Comparison of ENCODE assay signal across 18 cellular contexts in genomic region chr10:104868231-104868630, GRCh38.
DNase-seq lines count a peak whose midpoint lies in the region; ATAC-seq, FAIRE-seq and TF ChIP-seq lines count a peak whose summit lies in the region.
"Had no signal": no experiment of that assay in that cellular context is flagged by ENCODE, and none has a peak within 500 bp of the region (broad histone marks: within the 10 kb centered on the region; RNA-seq: fewer than 3 reads in every experiment).

No MANE protein-coding gene starts in this region.

- intact Hi-C loops in GM12878 (cut with micrococcal nuclease; ENCODE audit: unreplicated experiment): no loop called here

- H3K79me2 ChIP-seq in GM12878 (ENCODE audit: control insufficient read depth, insufficient read depth, low read length): no peaks in the 10 kb centered on the region
- H3K79me2 ChIP-seq in neural cell (replicated peaks; ENCODE audit: insufficient read depth, low read length): no peaks in the 10 kb centered on the region

- TF ChIP-seq RAD21 in GM12878 (IDR thresholded peaks at IDR 0.05; ENCODE audit: insufficient read depth, low read depth, low read length) (no peak), neural cell (conservative IDR thresholded peaks at IDR 0.05) (no peak)

- H3K4me2 ChIP-seq in BLaER1: peak overlapping the region; percentile 12; the same call in 1 of the 2 replicates
- H3K4me2 ChIP-seq in BLaER1 treated with 17β-estradiol and CSF1 and Interleukin-3, amounts not matched to agents 10 nM and 100 nM: peak overlapping the region in 7 of 11 experiments; percentile 5 to 45 (median 24); a peak in 9 of 22 replicates
- no peak overlapping the region for H3K4me2 ChIP-seq in GM12878 (ENCODE audit: control insufficient read depth, insufficient read depth)
- H3K4me2 ChIP-seq in neural cell (ENCODE audit: low read length): no peak overlapping the region
- H3K4me2 ChIP-seq: GM23338 had no signal

- BruUV-seq in GM12878 (replicated peaks; lab: Mats Ljungman, UMichigan): no TSS peak

- TF ChIP-seq POLR2A in GM12878 (IDR thresholded peaks at IDR 0.05; ENCODE audit: low read depth, low read length): no peak

- no peak overlapping the region for H2AFZ ChIP-seq in GM12878 (ENCODE audit: control insufficient read depth, low read depth, low read length)
- H2AFZ ChIP-seq in neural cell (ENCODE audit: low read depth, low read length): no peak overlapping the region
- H2AFZ ChIP-seq: GM23338 had no signal

- no peak for DNase-seq in GM12878 (ENCODE audit: low read depth, low spot score)
- no peak for DNase-seq in activated T-cell treated with anti-CD3 and anti-CD28 coated beads, Interleukin-2, amount 50 U/mL, for 48 hours
- DNase-seq: CD4-positive, alpha-beta T cell; CD8-positive, alpha-beta memory T cell; DMS 273 treated with DMSO at 0.1 percent for 48 hours; DMS79; EL; GDM1; H9 had no signal

- H3F3A ChIP-seq in neural cell (ENCODE audit: insufficient read depth, low read length, poor library complexity, severe bottlenecking): no peaks in the 10 kb centered on the region

- no peak for FAIRE-seq in GM12878 (lab: Jason Lieb, UNC)
- FAIRE-seq: D721Med, GM12891, GM18507 had no signal

- H3K27ac ChIP-seq in BLaER1 (no peak overlapping the region), GM12878 (ENCODE audit: control insufficient read depth, insufficient read depth) (no peak overlapping the region), neural cell (ENCODE audit: low read length) (peak overlapping the region; percentile 63)
- peak overlapping the region in 1 of 11 experiments; percentile 1; a peak in 1 of 22 replicates for H3K27ac ChIP-seq in BLaER1 treated with 17β-estradiol and CSF1 and Interleukin-3, amounts not matched to agents 10 nM and 100 nM

- H3K4me3 ChIP-seq in BLaER1 (no peak overlapping the region), GM12878 (no peak overlapping the region), neural cell (ENCODE audit: low read length) (peak overlapping the region; percentile 11)
- H3K4me3 ChIP-seq in BLaER1 treated with 17β-estradiol and CSF1 and Interleukin-3, amounts not matched to agents 10 nM and 100 nM: no peak overlapping the region
- H3K4me3 ChIP-seq: GM23338 had no signal

- no peaks in the 10 kb centered on the region for H3K9me2 ChIP-seq in neural cell (ENCODE audit: insufficient read depth, low read length)

- no peaks in the 10 kb centered on the region for H3K9me3 ChIP-seq in BLaER1
- H3K9me3 ChIP-seq in BLaER1 treated with 17β-estradiol and CSF1 and Interleukin-3, amounts not matched to agents 10 nM and 100 nM (replicated peaks in 1 of 11): no peaks in the 10 kb centered on the region
- no peaks in the 10 kb centered on the region for H3K9me3 ChIP-seq in GM12878 (replicated peaks; ENCODE audit: control insufficient read depth, insufficient read depth, low read length)
- H3K9me3 ChIP-seq in neural cell (ENCODE audit: low read length): no peaks in the 10 kb centered on the region

- RAD21 ChIA-PET in GM12878 (lab: Charles Lee; ENCODE audit: unreplicated experiment): no interaction called here

- H3K27me3 ChIP-seq in BLaER1: no peaks in the 10 kb centered on the region
- H3K27me3 ChIP-seq in BLaER1 treated with 17β-estradiol and CSF1 and Interleukin-3, amounts not matched to agents 10 nM and 100 nM: no peaks in the 10 kb centered on the region
- H3K27me3 ChIP-seq in GM12878 (replicated peaks in 1 of 2; ENCODE audit: control insufficient read depth in 2 of 2, insufficient read depth in 2 of 2, low read length in 1 of 2): no peaks in the 10 kb centered on the region
- H3K27me3 ChIP-seq in neural cell (ENCODE audit: insufficient read depth, low read depth, low read length): no peaks in the 10 kb centered on the region

- POLR2A ChIA-PET in GM12878 (lab: Charles Lee): no interaction called here

- peaks cover 24% of the 10 kb centered on the region for H3K4me1 ChIP-seq in BLaER1
- H3K4me1 ChIP-seq in BLaER1 treated with 17β-estradiol and CSF1 and Interleukin-3, amounts not matched to agents 10 nM and 100 nM: peaks cover 0 to 22% (median 14%) of the 10 kb centered on the region in 10 experiments; a peak in 12 of 20 replicates
- no peaks in the 10 kb centered on the region for H3K4me1 ChIP-seq in GM12878 (ENCODE audit: control insufficient read depth, insufficient read depth, low read length)

- CTCF ChIA-PET in GM12878 (lab: Yijun Ruan, JAX): interaction anchor here (1.3 kb wide), 1 partner anchor 31 kb away, joined by 3 read pairs; no protein-coding TSS in a partner anchor

- SMC1A ChIA-PET in GM12878 (lab: Charles Lee; ENCODE audit: uncharacterized antibody, unreplicated experiment): interaction anchor here (1.1 kb wide), 1 partner anchor 25 kb away, joined by 3 read pairs; no protein-coding TSS in a partner anchor

- 44% methylated on average over 4 of the region's 4 CpGs for WGBS in GM12878 (ENCODE audit: insufficient coverage, insufficient replicate concordance, low lambda C conversion rate, missing lambda C conversion rate)

- TF ChIP-seq EP300 in GM12878 (IDR thresholded peaks at IDR 0.05; ENCODE audit: borderline replicate concordance in 1 of 2, control insufficient read depth in 1 of 2, low read depth in 2 of 2, low read length in 2 of 2): no peak
- peak; percentile 69 for TF ChIP-seq EP300 in neural cell (conservative IDR thresholded peaks at IDR 0.05; ENCODE audit: poor library complexity, severe bottlenecking)

- TF ChIP-seq CTCF in GM12878 (IDR thresholded peaks at IDR 0.05 in 2 of 3, conservative IDR thresholded peaks at IDR 0.05 in 1 of 3; ENCODE audit: control insufficient read depth in 2 of 3, extremely low read depth in 1 of 3, insufficient read depth in 1 of 3, low read depth in 3 of 3, low read length in 3 of 3): no peak
- TF ChIP-seq CTCF in neural cell (IDR thresholded peaks at IDR 0.05; ENCODE audit: poor library complexity, severe bottlenecking): no peak

- in situ Hi-C loops in GM12878 (cut with MboI): no loop called here

- H3K36me3 ChIP-seq in BLaER1 (no peaks in the 10 kb centered on the region), GM12878 (ENCODE audit: control insufficient read depth in 2 of 2, insufficient read depth in 2 of 2, low read length in 1 of 2) (no peaks in the 10 kb centered on the region), neural cell (ENCODE audit: insufficient read depth, low read length) (no peaks in the 10 kb centered on the region)
- no peaks in the 10 kb centered on the region for H3K36me3 ChIP-seq in BLaER1 treated with 17β-estradiol and CSF1 and Interleukin-3, amounts not matched to agents 10 nM and 100 nM

- H3K9ac ChIP-seq in BLaER1 (no peak overlapping the region), GM12878 (ENCODE audit: control insufficient read depth, insufficient read depth, low read length) (no peak overlapping the region), neural cell (ENCODE audit: low read length) (no peak overlapping the region)
- H3K9ac ChIP-seq in BLaER1 treated with 17β-estradiol and CSF1 and Interleukin-3, amounts not matched to agents 10 nM and 100 nM: no peak overlapping the region

- H4K20me1 ChIP-seq in BLaER1 (no peaks in the 10 kb centered on the region), GM12878 (ENCODE audit: control insufficient read depth, insufficient read depth) (no peaks in the 10 kb centered on the region), neural cell (ENCODE audit: insufficient read depth) (no peaks in the 10 kb centered on the region)
- H4K20me1 ChIP-seq in BLaER1 treated with 17β-estradiol and CSF1 and Interleukin-3, amounts not matched to agents 10 nM and 100 nM: no peaks in the 10 kb centered on the region

- peak; percentile 49; the same call in 2 of the 3 replicates for ATAC-seq in GM12878
- ATAC-seq in HG02885 (IDR thresholded peaks at IDR 0.05; ENCODE audit: poor library complexity, unreplicated experiment): no peak
- ATAC-seq: GM23338, HCT116 had no signal

TF ChIP-seq in GM12878, 131 proteins besides CTCF, POLR2A, EP300 and RAD21 (continues in another document):
- TF ChIP-seq FOXK2 (IDR thresholded peaks at IDR 0.05): no peak
- no peak for TF ChIP-seq HDAC6 (IDR thresholded peaks at IDR 0.05; ENCODE audit: unreplicated experiment)
- TF ChIP-seq IKZF1 (conservative IDR thresholded peaks at IDR 0.05): no peak
- no peak for TF ChIP-seq IRF4 (IDR thresholded peaks at IDR 0.05; ENCODE audit: low read depth, low read length)
- TF ChIP-seq, protein P1, sequence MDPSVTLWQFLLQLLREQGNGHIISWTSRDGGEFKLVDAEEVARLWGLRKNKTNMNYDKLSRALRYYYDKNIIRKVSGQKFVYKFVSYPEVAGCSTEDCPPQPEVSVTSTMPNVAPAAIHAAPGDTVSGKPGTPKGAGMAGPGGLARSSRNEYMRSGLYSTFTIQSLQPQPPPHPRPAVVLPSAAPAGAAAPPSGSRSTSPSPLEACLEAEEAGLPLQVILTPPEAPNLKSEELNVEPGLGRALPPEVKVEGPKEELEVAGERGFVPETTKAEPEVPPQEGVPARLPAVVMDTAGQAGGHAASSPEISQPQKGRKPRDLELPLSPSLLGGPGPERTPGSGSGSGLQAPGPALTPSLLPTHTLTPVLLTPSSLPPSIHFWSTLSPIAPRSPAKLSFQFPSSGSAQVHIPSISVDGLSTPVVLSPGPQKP (IDR thresholded peaks at IDR 0.05; ENCODE audit: low read depth, low read length): no peak
- TF ChIP-seq MEF2B (IDR thresholded peaks at IDR 0.05; ENCODE audit: partially characterized antibody, poor library complexity, severe bottlenecking): peak; percentile 62

TF ChIP-seq in neural cell, 6 proteins besides CTCF, POLR2A, EP300 and RAD21 (continues in another document):
- TF ChIP-seq SMC3 (conservative IDR thresholded peaks at IDR 0.05; ENCODE audit: poor library complexity) (no peak), POLR2AphosphoS5 (IDR thresholded peaks at IDR 0.05) (peak; percentile 46)

Comparison
In these comparisons a context has a peak if more than half of its experiments do, and no peak if none do; other contexts are left out.
1. H3K4me2 ChIP-seq: peak in BLaER1 (single experiment) and BLaER1 treated with 17β-estradiol and CSF1 and Interleukin-3, amounts not matched to agents 10 nM and 100 nM (7 of 11); none in GM12878 (single experiment) and neural cell (single experiment).